Comparison of ENCODE assay signal across 8 cellular contexts in genomic region chr6:36598739-36599318, GRCh38. TPM values are rescaled to one million over a fixed set of nuclear protein-coding genes. Genes with fewer than 3 reads are reported as not detected.
A peak's percentile ranks its signal among the peaks of the same experiment; 100 is the strongest.
DNase-seq lines count a peak whose midpoint lies in the region; ATAC-seq and TF ChIP-seq lines count a peak whose summit lies in the region.

No MANE protein-coding gene starts in this region.

- no peaks in the 10 kb centered on the region for H3K9me3 ChIP-seq in muscle layer of duodenum (ENCODE audit: control insufficient read depth in 1 of 2, low read length in 2 of 2)
- H3K9me3 ChIP-seq in WERI-Rb-1 (ENCODE audit: severe bottlenecking): no peaks in the 10 kb centered on the region

- no peaks in the 10 kb centered on the region for H3K27me3 ChIP-seq in muscle layer of duodenum (ENCODE audit: low read depth, low read length)
- no peaks in the 10 kb centered on the region for H3K27me3 ChIP-seq in H7 (ENCODE audit: control insufficient read depth, insufficient read depth, low read length)
- no peaks in the 10 kb centered on the region for H3K27me3 ChIP-seq in WERI-Rb-1 (ENCODE audit: insufficient read depth, low read depth, severe bottlenecking)

- peak overlapping the region; percentile 96 for H3K4me3 Mint-ChIP-seq in stimulated activated naive CD8-positive, alpha-beta T cell treated with anti-CD3 and anti-CD28 coated beads, Interleukin-15, Interleukin-2, amounts not matched to agents 100 ng/mL and 50 ng/mL, for 24 hours

- TF ChIP-seq CTCF in cardiac fibroblast (IDR thresholded peaks at IDR 0.05; ENCODE audit: low read depth, low read length) (no peak), WERI-Rb-1 (IDR thresholded peaks at IDR 0.05; ENCODE audit: low read depth, low read length) (no peak)

- peaks cover 4 to 69% of the 10 kb centered on the region in 2 donors for H3K4me1 ChIP-seq in muscle layer of duodenum (ENCODE audit: control insufficient read depth in 1 of 2, insufficient read depth in 2 of 2, low read length in 2 of 2)

- H3K9me3 Mint-ChIP-seq in stimulated activated naive CD8-positive, alpha-beta T cell treated with anti-CD3 and anti-CD28 coated beads, Interleukin-15, Interleukin-2, amounts not matched to agents 100 ng/mL and 50 ng/mL, for 24 hours: no peaks in the 10 kb centered on the region

- DNase-seq in stimulated activated naive CD8-positive, alpha-beta T cell treated with anti-CD3 and anti-CD28 coated beads, Interleukin-15, Interleukin-2, amounts not matched to agents 100 U/mL and 50 U/mL, for 24 hours: no peak
- DNase-seq in cardiac fibroblast (ENCODE audit: low read depth in 2 of 2) (no peak), NCI-H2029 (lab: John Stamatoyannopoulos, UW) (no peak), H7 (no peak), WERI-Rb-1 (no peak), LoVo (ENCODE audit: low spot score) (no peak)

- H3K36me3 ChIP-seq in muscle layer of duodenum (ENCODE audit: control insufficient read depth in 1 of 2, insufficient read depth in 2 of 2, low read length in 2 of 2): peaks cover 51 to 75% of the 10 kb centered on the region in 2 donors
- H3K36me3 ChIP-seq in H7 (replicated peaks; ENCODE audit: control insufficient read depth, insufficient read depth, low read length): peaks cover 68% of the 10 kb centered on the region
- H3K36me3 ChIP-seq in WERI-Rb-1: peaks cover 92% of the 10 kb centered on the region

- H3K4me3 ChIP-seq in cardiac fibroblast (replicated peaks in 1 of 2; ENCODE audit: low read depth in 2 of 2, low read length in 2 of 2) (peak overlapping the region; percentile 53 to 94), muscle layer of duodenum (ENCODE audit: low read depth in 1 of 2, low read length in 2 of 2) (peak overlapping the region; percentile 95 to 99), H7 (ENCODE audit: insufficient read depth, low read depth, low read length) (no peak overlapping the region), WERI-Rb-1 (ENCODE audit: low read depth, low read length) (no peak overlapping the region)

- no peak for ATAC-seq in stimulated activated naive CD8-positive, alpha-beta T cell treated with anti-CD3 and anti-CD28 coated beads, Interleukin-15, Interleukin-2, amounts not matched to agents 100 U/mL and 50 U/mL, for 24 hours

- H3K36me3 Mint-ChIP-seq in stimulated activated naive CD8-positive, alpha-beta T cell treated with anti-CD3 and anti-CD28 coated beads, Interleukin-15, Interleukin-2, amounts not matched to agents 100 ng/mL and 50 ng/mL, for 24 hours (ENCODE audit: low read depth): peaks cover 99% of the 10 kb centered on the region

- no peaks in the 10 kb centered on the region for H3K27me3 Mint-ChIP-seq in stimulated activated naive CD8-positive, alpha-beta T cell treated with anti-CD3 and anti-CD28 coated beads, Interleukin-15, Interleukin-2, amounts not matched to agents 100 ng/mL and 50 ng/mL, for 24 hours

- peak overlapping the region; percentile 25 for H3K27ac ChIP-seq in muscle layer of duodenum (ENCODE audit: low read length)
- no peak overlapping the region for H3K27ac ChIP-seq in WERI-Rb-1

- H3K27ac Mint-ChIP-seq in stimulated activated naive CD8-positive, alpha-beta T cell treated with anti-CD3 and anti-CD28 coated beads, Interleukin-15, Interleukin-2, amounts not matched to agents 100 ng/mL and 50 ng/mL, for 24 hours: peak overlapping the region; percentile 94

- H3K4me1 Mint-ChIP-seq in stimulated activated naive CD8-positive, alpha-beta T cell treated with anti-CD3 and anti-CD28 coated beads, Interleukin-15, Interleukin-2, amounts not matched to agents 100 ng/mL and 50 ng/mL, for 24 hours (ENCODE audit: low read depth): peaks cover 73% of the 10 kb centered on the region

RNA-seq across cellular contexts. Expression of gene SRSF3, which starts 4.7 kb away (rescaled TPM):
- 111 and 171 TPM in 2 replicates for total RNA-seq in H7 (2014; rRNA removed; shearing (Covaris generic))

RNA-seq across cellular contexts. Expression of gene STK38, which starts 51.5 kb away (rescaled TPM):
- 7.6 and 8.7 TPM in 2 replicates for total RNA-seq in H7 (2014; rRNA removed; shearing (Covaris generic))

Comparison
In these comparisons a context has a peak if more than half of its experiments do, and no peak if none do; other contexts are left out.
1. H3K4me3 ChIP-seq: peak in cardiac fibroblast (2 of 2) and muscle layer of duodenum (2 of 2); none in H7 (single experiment) and WERI-Rb-1 (single experiment).